ENCODE assay signal across 9 cellular contexts in genomic region chr18:34224423-34225217, GRCh38. TPM values are rescaled to one million over a fixed set of nuclear protein-coding genes. Genes with fewer than 3 reads are reported as not detected.
A peak's percentile ranks its signal among the peaks of the same experiment; 100 is the strongest.
DNase-seq lines count a peak whose midpoint lies in the region; ATAC-seq, FAIRE-seq and TF ChIP-seq lines count a peak whose summit lies in the region.
"Had no signal": no experiment of that assay in that cellular context is flagged by ENCODE, and none has a peak within 500 bp of the region (broad histone marks: within the 10 kb centered on the region; RNA-seq: fewer than 3 reads in every experiment).

Gene NOL4 (minus strand): TSS chr18:34224913. CDS start chr18:34223253, 1,660 bp downstream.

- POLR2A ChIA-PET in GM12878 (lab: Charles Lee) = interaction anchor here (0.6 to 2.0 kb wide), 10 partner anchors 9 to 285 kb away, joined by 3 to 7 read pairs (median 4); no protein-coding TSS in a partner anchor

- in situ Hi-C loops in GM12878 (cut with MboI) = no loop called here

- DNase-seq in DMS79 (lab: John Stamatoyannopoulos, UW) (peak; percentile 95), NCI-H187 treated with DMSO at 0.1 percent for 48 hours (lab: John Stamatoyannopoulos, UW) (peak; percentile 44), GM12878 (ENCODE audit: low read depth, low spot score) (no peak), iPS-NIHi7 (ENCODE audit: extremely low spot score) (peak; percentile 94), small intestine (peak; percentile 2)

- H3K36me3 ChIP-seq in GM12878 (ENCODE audit: control insufficient read depth in 2 of 2, insufficient read depth in 2 of 2, low read length in 1 of 2) = no peaks in the 10 kb centered on the region
- no peaks in the 10 kb centered on the region for H3K36me3 ChIP-seq in small intestine (ENCODE audit: control insufficient read depth in 2 of 2, insufficient read depth in 2 of 2, low read length in 2 of 2)

- no peak within 1 kb of the TSS for H2AFZ ChIP-seq in GM12878 (ENCODE audit: control insufficient read depth, low read depth, low read length)

- H3K9me3 ChIP-seq in GM12878 (replicated peaks; ENCODE audit: control insufficient read depth, insufficient read depth, low read length) = no peaks in the 10 kb centered on the region; the same call in 2 of the 3 replicates
- no peaks in the 10 kb centered on the region for H3K9me3 ChIP-seq in small intestine (ENCODE audit: control insufficient read depth, low read depth)

- peaks cover 0 to 13% of the 10 kb centered on the region in 2 experiments for H3K27me3 ChIP-seq in GM12878 (replicated peaks in 1 of 2; ENCODE audit: control insufficient read depth in 2 of 2, insufficient read depth in 2 of 2, low read length in 1 of 2)
- H3K27me3 ChIP-seq in small intestine (ENCODE audit: control insufficient read depth in 2 of 2, insufficient read depth in 2 of 2, low read length in 2 of 2) = peaks cover 4 to 36% of the 10 kb centered on the region in 2 donors

- WGBS in GM12878 (ENCODE audit: insufficient coverage, insufficient replicate concordance, low lambda C conversion rate, missing lambda C conversion rate) = 42% methylated on average over 53 of the region's 56 CpGs
- WGBS in small intestine, 3 donors = 2 to 7% (median 2%) methylated on average over 55 to 56 of the region's 56 CpGs

- BruUV-seq in GM12878 (replicated peaks; lab: Mats Ljungman, UMichigan) = no TSS peak

- H3K4me1 ChIP-seq in GM12878 (ENCODE audit: control insufficient read depth, insufficient read depth, low read length) (no peaks in the 10 kb centered on the region), small intestine (ENCODE audit: control insufficient read depth in 2 of 2, insufficient read depth in 1 of 2, low read depth in 1 of 2, low read length in 1 of 2) (peaks cover 0 to 2% of the 10 kb centered on the region in 2 donors)

- RAD21 ChIA-PET in GM12878 (lab: Charles Lee; ENCODE audit: unreplicated experiment) = interaction anchor here (0.9 to 3.0 kb wide), 19 partner anchors 13 to 419 kb away, joined by 3 to 59 read pairs (median 4); no protein-coding TSS in a partner anchor

- no peak for TF ChIP-seq EP300 in GM12878 (IDR thresholded peaks at IDR 0.05; ENCODE audit: borderline replicate concordance in 1 of 2, control insufficient read depth in 1 of 2, low read depth in 2 of 2, low read length in 2 of 2)

- H3K4me3 ChIP-seq in GM12878 = no peak within 1 kb of the TSS
- H3K4me3 ChIP-seq in small intestine (ENCODE audit: low read depth in 1 of 2, low read length in 2 of 2) = peak within 1 kb of the TSS in 1 of 2 donors; percentile 23

- H3K4me2 ChIP-seq in GM12878 (ENCODE audit: control insufficient read depth, insufficient read depth) = no peak within 1 kb of the TSS

- peak; percentile 6; the same call in 1 of the 2 replicates for TF ChIP-seq RAD21 in GM12878 (IDR thresholded peaks at IDR 0.05; ENCODE audit: insufficient read depth, low read depth, low read length)

- H4K20me1 ChIP-seq in GM12878 (ENCODE audit: control insufficient read depth, insufficient read depth) = no peaks in the 10 kb centered on the region

- ATAC-seq in GM12878 (peak; percentile 45), GM21737 (IDR thresholded peaks at IDR 0.05; ENCODE audit: unreplicated experiment) (no peak), HG03520 (IDR thresholded peaks at IDR 0.05; ENCODE audit: unreplicated experiment) (no peak), HG03045 (IDR thresholded peaks at IDR 0.05; ENCODE audit: unreplicated experiment) (no peak)
- ATAC-seq: HCT116 had no signal

- no peak for TF ChIP-seq POLR2A in GM12878 (IDR thresholded peaks at IDR 0.05; ENCODE audit: low read depth, low read length)

- H3K9ac ChIP-seq in GM12878 (ENCODE audit: control insufficient read depth, insufficient read depth, low read length) = no peak within 1 kb of the TSS

- intact Hi-C loops in GM12878 (cut with micrococcal nuclease; ENCODE audit: unreplicated experiment) = loop anchor here (1.0 to 10.0 kb wide), 5 partner anchors 66 to 382 kb away; no protein-coding TSS in a partner anchor

- CTCF ChIA-PET in GM12878 (lab: Yijun Ruan, JAX) = interaction anchor here (0.6 to 7.1 kb wide), 34 partner anchors 9 to 585 kb away, joined by 3 to 88 read pairs (median 5); no protein-coding TSS in a partner anchor

- SMC1A ChIA-PET in GM12878 (lab: Charles Lee; ENCODE audit: uncharacterized antibody, unreplicated experiment) = interaction anchor here (0.8 to 4.2 kb wide), 20 partner anchors 9 to 132 kb away, joined by 3 to 63 read pairs (median 5); no protein-coding TSS in a partner anchor

- H3K79me2 ChIP-seq in GM12878 (ENCODE audit: control insufficient read depth, insufficient read depth, low read length) = no peaks in the 10 kb centered on the region

- FAIRE-seq in GM12878 (lab: Jason Lieb, UNC) = no peak
- FAIRE-seq in small intestine (lab: Jason Lieb, UNC) = no peak

- peak in 2 of 3 experiments; percentile 51 to 66; a peak in 4 of 6 replicates for TF ChIP-seq CTCF in GM12878 (IDR thresholded peaks at IDR 0.05 in 2 of 3, conservative IDR thresholded peaks at IDR 0.05 in 1 of 3; ENCODE audit: control insufficient read depth in 2 of 3, extremely low read depth in 1 of 3, insufficient read depth in 1 of 3, low read depth in 3 of 3, low read length in 3 of 3)

- H3K27ac ChIP-seq in GM12878 (ENCODE audit: control insufficient read depth, insufficient read depth) (no peak within 1 kb of the TSS), small intestine (ENCODE audit: low read depth in 1 of 2, low read length in 1 of 2) (no peak within 1 kb of the TSS)

TF ChIP-seq in GM12878, 131 proteins besides CTCF, POLR2A, EP300 and RAD21 (continues in another document):
- TF ChIP-seq ETV6 (conservative IDR thresholded peaks at IDR 0.05 in 1 of 2, IDR thresholded peaks at IDR 0.05 in 1 of 2; ENCODE audit: borderline replicate concordance in 1 of 2, low read depth in 1 of 2) = no peak
- TF ChIP-seq HDAC2 (IDR thresholded peaks at IDR 0.05) = no peak
- TF ChIP-seq MTA3 (IDR thresholded peaks at IDR 0.05; ENCODE audit: borderline replicate concordance, low read length) = no peak
- TF ChIP-seq NRF1 (conservative IDR thresholded peaks at IDR 0.05; ENCODE audit: low read depth, low read length) = 0 out of 2 replicates have a peak, but pooled peaks have one; percentile 3
- TF ChIP-seq HSF1 (IDR thresholded peaks at IDR 0.05; ENCODE audit: low read depth, low read length) = no peak
- peak; percentile 30; the same call in 1 of the 2 replicates for TF ChIP-seq SMC3 (IDR thresholded peaks at IDR 0.05; ENCODE audit: borderline replicate concordance, low read length)
- no peak for TF ChIP-seq SREBF2 (IDR thresholded peaks at IDR 0.05; ENCODE audit: low read length)
- TF ChIP-seq BCL11A (IDR thresholded peaks at IDR 0.05; ENCODE audit: low read depth, low read length) = no peak
- TF ChIP-seq MAX (IDR thresholded peaks at IDR 0.05; ENCODE audit: low read depth, low read length) = no peak; the same call in 1 of the 2 replicates
- no peak for TF ChIP-seq GABPA (IDR thresholded peaks at IDR 0.05; ENCODE audit: low read depth)
- peak; percentile 40 for TF ChIP-seq EED (IDR thresholded peaks at IDR 0.05; ENCODE audit: low read depth)
- peak; percentile 36; the same call in 1 of the 2 replicates for TF ChIP-seq ATF7 (IDR thresholded peaks at IDR 0.05; ENCODE audit: low read depth)
- no peak for TF ChIP-seq SRF (IDR thresholded peaks at IDR 0.05; ENCODE audit: low read depth in 2 of 2, low read length in 2 of 2)
- TF ChIP-seq NFXL1 (IDR thresholded peaks at IDR 0.05; ENCODE audit: borderline replicate concordance) = no peak
- TF ChIP-seq STAT3 (IDR thresholded peaks at IDR 0.05; ENCODE audit: low read depth, low read length) = no peak

RNA-seq across cellular contexts. Expression of gene NOL4, which starts in this region (rescaled TPM):
- 51.1 and 65.7 TPM in 2 replicates for total RNA-seq in GM12878 (2013; cell fraction: nucleolus; rRNA removed)
- 6.7 and 6.8 TPM in 2 replicates for total RNA-seq in GM12878 (2014; rRNA removed)
- total RNA-seq in GM12878 (2014; rRNA removed; fragmentation: Illumina TruSeq; extraction: Trizol) = 9.3 and 9.4 TPM in 2 replicates
- total RNA-seq in GM12878 (2021) = 8.5 and 10.0 TPM in 2 replicates
- 0.29 TPM for polyA plus RNA-seq in GM12878 (2011; ENCODE audit: low read depth)
- 3.6 and 4.2 TPM in 2 replicates for polyA plus RNA-seq in GM12878 (2011; rRNA removed)
- 1.6 and 2.0 TPM in 2 replicates for polyA plus RNA-seq in GM12878 (2011; cell fraction: cytosol; rRNA removed)
- polyA plus RNA-seq in GM12878 (2011; cell fraction: nucleus; rRNA removed) = 2.3 and 3.0 TPM in 2 replicates
- polyA plus RNA-seq in GM12878 (2012) = 0.49 TPM in 2 replicates
- 5.8 TPM in 2 replicates for polyA plus RNA-seq in GM12878 (2014; fragmentation: Illumina TruSeq; extraction: Trizol)
- polyA plus RNA-seq in GM12878 (2014; fragmentation: Nextera tagmentation; extraction: Ambion mirVana) = 1 to 10 TPM; 1.3 to 2.8 TPM
- 4.2 and 4.6 TPM in 2 replicates for polyA plus RNA-seq in GM12878 (2014; rRNA removed)
- polyA plus RNA-seq in GM12878 (2016; fragmentation: Nextera tagmentation; extraction: Ambion mirVana) = 1 to 10 TPM; 6.8 to 7.4 TPM
- 5.7 and 7.5 TPM in 2 replicates for polyA minus RNA-seq in GM12878 (2011; rRNA and poly(A)+ RNA removed)
- 1.8 and 3.9 TPM in 2 replicates for polyA minus RNA-seq in GM12878 (2011; cell fraction: cytosol; rRNA and poly(A)+ RNA removed)
- 17.7 and 21.7 TPM in 2 replicates for polyA minus RNA-seq in GM12878 (2011; cell fraction: nucleus; rRNA and poly(A)+ RNA removed)
- polyA plus RNA-seq in small intestine = under 1 TPM in 1 of 3 donors, not detected in 2; 0.21 TPM

Comparison
In these comparisons a context has a peak if more than half of its experiments do, and no peak if none do; other contexts are left out.
1. Peak in DNase-seq in small intestine; RNA of the gene not detected or under 1 TPM.